In genomic region chr1:149861497-149862054, GRCh38 we compare ENCODE assay signal across 8 cellular contexts. TPM values are rescaled to one million over a fixed set of nuclear protein-coding genes. Genes with fewer than 3 reads are reported as not detected.
DNase-seq lines count a peak whose midpoint lies in the region; ATAC-seq and TF ChIP-seq lines count a peak whose summit lies in the region.
"Not testable (repeated sequence)": the region's sequence is repeated elsewhere in the genome, so short reads cannot be mapped to it uniquely, and the experiment has no call there.

No MANE protein-coding gene starts in this region.

- TF ChIP-seq POLR2A in upper lobe of left lung (IDR thresholded peaks at IDR 0.05) = not testable (repeated sequence)

- not testable (repeated sequence) for H3K4me1 Mint-ChIP-seq in activated CD4-positive, alpha-beta T cell treated with anti-CD3 and anti-CD28 coated beads for 36 hours

- not testable (repeated sequence) for DNase-seq in activated CD4-positive, alpha-beta T cell treated with anti-CD3 and anti-CD28 coated beads for 36 hours; Right ventricle myocardium superior; mucosa of descending colon; upper lobe of left lung

- not testable (repeated sequence) for H3K27ac Mint-ChIP-seq in activated CD4-positive, alpha-beta T cell treated with anti-CD3 and anti-CD28 coated beads for 36 hours

- not testable (repeated sequence) for H3K4me1 ChIP-seq in mucosa of descending colon (ENCODE audit: low read depth); upper lobe of left lung

- TF ChIP-seq EP300 in upper lobe of left lung (IDR thresholded peaks at IDR 0.05) = not testable (repeated sequence)

- not testable (repeated sequence) for H3K9me3 Mint-ChIP-seq in activated CD4-positive, alpha-beta T cell treated with anti-CD3 and anti-CD28 coated beads for 36 hours (ENCODE audit: low read depth)

- ATAC-seq in GM18511 (IDR thresholded peaks at IDR 0.05; ENCODE audit: unreplicated experiment) (peak; percentile 2), GM21360 (IDR thresholded peaks at IDR 0.05; ENCODE audit: unreplicated experiment) (peak; percentile 5), HG02759 (IDR thresholded peaks at IDR 0.05; ENCODE audit: unreplicated experiment) (peak; percentile 12), HG03342 (IDR thresholded peaks at IDR 0.05; ENCODE audit: unreplicated experiment) (peak; percentile 9), Right ventricle myocardium superior (ENCODE audit: poor library complexity) (peak; percentile 65), mucosa of descending colon (peak; percentile 29), upper lobe of left lung (ENCODE audit: low FRiP score in 2 of 2) (peak; percentile 56 to 75)
- ATAC-seq in activated CD4-positive, alpha-beta T cell treated with anti-CD3 and anti-CD28 coated beads for 36 hours = peak; percentile 10

- H3K27ac ChIP-seq in upper lobe of left lung = not testable (repeated sequence)

- H3K27me3 ChIP-seq in upper lobe of left lung = not testable (repeated sequence)

- H3K4me3 ChIP-seq in mucosa of descending colon, upper lobe of left lung: not testable (repeated sequence)

- POLR2A ChIA-PET in activated CD4-positive, alpha-beta T cell treated with anti-CD3 and anti-CD28 coated beads for 36 hours (lab: Charles Lee) = not testable (repeated sequence)

- no CpG with 5 or more reads among the region's 32 CpGs for WGBS in upper lobe of left lung, 2 donors

- not testable (repeated sequence) for H3K36me3 ChIP-seq in mucosa of descending colon (ENCODE audit: low read depth); upper lobe of left lung

- not testable (repeated sequence) for TF ChIP-seq CTCF in mucosa of descending colon (IDR thresholded peaks at IDR 0.05); upper lobe of left lung (IDR thresholded peaks at IDR 0.05)

- H3K9me3 ChIP-seq in mucosa of descending colon, upper lobe of left lung: not testable (repeated sequence)

- H3K27me3 Mint-ChIP-seq in activated CD4-positive, alpha-beta T cell treated with anti-CD3 and anti-CD28 coated beads for 36 hours = not testable (repeated sequence)

- not testable (repeated sequence) for H3K4me3 Mint-ChIP-seq in activated CD4-positive, alpha-beta T cell treated with anti-CD3 and anti-CD28 coated beads for 36 hours

- intact Hi-C loops in activated CD4-positive, alpha-beta T cell treated with anti-CD3 and anti-CD28 coated beads for 36 hours (cut with DNase I, micrococcal nuclease); Right ventricle myocardium superior (cut with DNase I); mucosa of descending colon (cut with DNase I, micrococcal nuclease): not testable (repeated sequence)

- CTCF ChIA-PET in activated CD4-positive, alpha-beta T cell treated with anti-CD3 and anti-CD28 coated beads for 36 hours (lab: Charles Lee) = not testable (repeated sequence)

- not testable (repeated sequence) for H3K36me3 Mint-ChIP-seq in activated CD4-positive, alpha-beta T cell treated with anti-CD3 and anti-CD28 coated beads for 36 hours (ENCODE audit: low read depth)

RNA-seq across cellular contexts. Expression of gene BOLA1, which starts 37.8 kb away (rescaled TPM):
- total RNA-seq in activated CD4-positive, alpha-beta T cell treated with anti-CD3 and anti-CD28 coated beads for 36 hours = 10 to 100 TPM; 24.1 to 30.0 TPM
- total RNA-seq in Right ventricle myocardium superior (16.9 TPM), mucosa of descending colon (10 to 100 TPM; 10.7 to 18.1 (median 13.2) TPM), upper lobe of left lung (10 to 100 TPM; 11.1 to 23.0 (median 14.5) TPM)

RNA-seq across cellular contexts. Expression of gene SV2A, which starts 56.1 kb away (rescaled TPM):
- 1 to 10 TPM; 7.8 to 8.5 TPM for total RNA-seq in activated CD4-positive, alpha-beta T cell treated with anti-CD3 and anti-CD28 coated beads for 36 hours
- 0.32 TPM for total RNA-seq in Right ventricle myocardium superior
- 1 to 10 TPM in 2 of 3 donors, under 1 TPM in 1; 0.69 to 7.6 (median 1.7) TPM for total RNA-seq in mucosa of descending colon
- 1 to 10 TPM in 3 of 6 donors, under 1 TPM in 3; 0.44 to 1.6 (median 0.98) TPM for total RNA-seq in upper lobe of left lung

Comparison
In these comparisons a context has a peak if more than half of its experiments do, and no peak if none do; other contexts are left out.
1. ATAC-seq: peak in every context shown above with its lines; median percentile 66 in upper lobe of left lung; 65 in Right ventricle myocardium superior; 29 in mucosa of descending colon; 12 in HG02759; 10 in activated CD4-positive, alpha-beta T cell treated with anti-CD3 and anti-CD28 coated beads for 36 hours; 9 in HG03342; 5 in GM21360; 2 in GM18511.